ENCODE assay signal across 36 cellular contexts in the genomic region with DNA sequence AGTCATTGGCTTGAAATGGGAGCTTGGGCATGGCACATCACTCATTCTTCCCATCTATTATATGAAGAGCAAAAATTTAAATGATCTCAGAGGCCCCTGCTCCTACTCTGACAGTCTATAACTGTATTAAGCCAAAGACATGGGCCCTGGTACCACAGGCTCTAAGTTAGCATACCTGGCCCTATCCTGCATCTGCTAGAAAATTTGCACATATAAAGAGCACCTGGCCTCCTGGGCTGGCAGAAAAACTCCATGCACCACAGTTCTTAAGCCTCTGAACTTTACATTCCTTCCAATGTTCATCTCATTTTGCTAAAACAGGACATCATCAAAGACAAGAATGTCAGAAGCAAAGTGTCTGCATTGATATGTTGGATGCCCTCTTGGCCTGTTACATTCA.
"Had no signal": no experiment of that assay in that cellular context is flagged by ENCODE, and none has a peak within 500 bp of the region (broad histone marks: within the 10 kb centered on the region; RNA-seq: fewer than 3 reads in every experiment).

No MANE protein-coding gene starts in this region.

- H3K27me3 Mint-ChIP-seq: activated CD4-positive, alpha-beta memory T cell treated with anti-CD3 and anti-CD28 coated beads for 36 hours; activated CD4-positive, alpha-beta T cell treated with anti-CD3 and anti-CD28 coated beads for 36 hours; activated CD4-positive, alpha-beta T cell treated with anti-CD3 and anti-CD28 coated beads, Interleukin-2, amount 10 ng/mL, durations not matched to agents 24 days and 14 days; activated CD8-positive, alpha-beta memory T cell treated with anti-CD3 and anti-CD28 coated beads, Interleukin-2, amount 10 ng/mL, durations not matched to agents 7 days and 5 days; activated naive CD4-positive, alpha-beta T cell treated with anti-CD3 and anti-CD28 coated beads, Interleukin-2, amount 50 U/mL, for 24 hours; effector memory CD8-positive, alpha-beta T cell; T-helper 17 cell had no signal

- H3K27ac Mint-ChIP-seq: activated CD4-positive, alpha-beta memory T cell treated with anti-CD3 and anti-CD28 coated beads for 36 hours; activated CD4-positive, alpha-beta T cell treated with anti-CD3 and anti-CD28 coated beads for 36 hours; activated CD4-positive, alpha-beta T cell treated with anti-CD3 and anti-CD28 coated beads, Interleukin-2, amount 10 ng/mL, durations not matched to agents 24 days and 14 days; activated CD8-positive, alpha-beta memory T cell treated with anti-CD3 and anti-CD28 coated beads, Interleukin-2, amount 10 ng/mL, durations not matched to agents 7 days and 5 days; activated CD8-positive, alpha-beta T cell treated with anti-CD3 and anti-CD28 coated beads, Interleukin-2, amount 10 ng/mL, durations not matched to agents 7 days and 5 days; activated naive CD4-positive, alpha-beta T cell treated with anti-CD3 and anti-CD28 coated beads for 36 hours; activated naive CD4-positive, alpha-beta T cell treated with anti-CD3 and anti-CD28 coated beads, Interleukin-2, amount 50 U/mL, for 24 hours; activated naive CD8-positive, alpha-beta T cell treated with anti-CD3 and anti-CD28 coated beads for 36 hours; activated naive CD8-positive, alpha-beta T cell treated with anti-CD3 and anti-CD28 coated beads, Interleukin-2, amount 50 U/mL, for 24 hours; activated T-helper 1 cell treated with anti-CD3 and anti-CD28 coated beads, Interleukin-12 subunit alpha, Interleukin-12 subunit beta, Interleukin-2, Interleukin-4 antibody, amounts not matched to agents 30 ng/mL and 10 ng/mL and 1 ng/mL, durations not matched to agents 14 hours and 24 hours and 36 hours; activated T-helper 2 cell treated with anti-CD3 and anti-CD28 coated beads, Interferon-gamma antibody, Interleukin-2, Interleukin-4, amounts not matched to agents 10 μg/mL and 5 μg/mL and 100 μg/mL, durations not matched to agents 14 hours and 24 hours and 36 hours; effector memory CD8-positive, alpha-beta T cell; T-helper 17 cell; T-helper 2 cell treated with Interferon-gamma antibody and Interleukin-4, amounts not matched to agents 5 μg/mL and 100 μg/mL, for 36 hours had no signal

- H3K9me3 Mint-ChIP-seq: activated CD4-positive, alpha-beta memory T cell treated with anti-CD3 and anti-CD28 coated beads for 36 hours; activated CD4-positive, alpha-beta T cell treated with anti-CD3 and anti-CD28 coated beads, Interleukin-2, amount 10 ng/mL, durations not matched to agents 24 days and 14 days; activated naive CD4-positive, alpha-beta T cell treated with anti-CD3 and anti-CD28 coated beads for 36 hours; activated naive CD4-positive, alpha-beta T cell treated with anti-CD3 and anti-CD28 coated beads, Interleukin-2, amount 50 U/mL, for 24 hours; activated naive CD8-positive, alpha-beta T cell treated with anti-CD3 and anti-CD28 coated beads for 36 hours; activated naive CD8-positive, alpha-beta T cell treated with anti-CD3 and anti-CD28 coated beads, Interleukin-2, amount 50 U/mL, for 24 hours; activated T-helper 1 cell treated with anti-CD3 and anti-CD28 coated beads, Interleukin-12 subunit alpha, Interleukin-12 subunit beta, Interleukin-2, Interleukin-4 antibody, amounts not matched to agents 30 ng/mL and 10 ng/mL and 1 ng/mL, durations not matched to agents 14 hours and 24 hours and 36 hours; activated T-helper 2 cell treated with anti-CD3 and anti-CD28 coated beads, Interferon-gamma antibody, Interleukin-2, Interleukin-4, amounts not matched to agents 10 μg/mL and 5 μg/mL and 100 μg/mL, durations not matched to agents 14 hours and 24 hours and 36 hours; effector memory CD8-positive, alpha-beta T cell; T-helper 2 cell treated with Interferon-gamma antibody and Interleukin-4, amounts not matched to agents 5 μg/mL and 100 μg/mL, for 36 hours had no signal

- H3K36me3 Mint-ChIP-seq: activated CD4-positive, alpha-beta memory T cell treated with anti-CD3 and anti-CD28 coated beads for 36 hours; activated CD8-positive, alpha-beta memory T cell treated with anti-CD3 and anti-CD28 coated beads, Interleukin-2, amount 10 ng/mL, durations not matched to agents 7 days and 5 days; activated naive CD8-positive, alpha-beta T cell treated with anti-CD3 and anti-CD28 coated beads for 36 hours had no signal

- H3K4me1 Mint-ChIP-seq: activated CD8-positive, alpha-beta memory T cell treated with anti-CD3 and anti-CD28 coated beads, Interleukin-2, amount 10 ng/mL, durations not matched to agents 7 days and 5 days; activated naive CD8-positive, alpha-beta T cell treated with anti-CD3 and anti-CD28 coated beads for 36 hours; activated naive CD8-positive, alpha-beta T cell treated with anti-CD3 and anti-CD28 coated beads, Interleukin-2, amount 50 U/mL, for 24 hours had no signal

- H3K4me3 Mint-ChIP-seq: activated CD4-positive, alpha-beta memory T cell treated with anti-CD3 and anti-CD28 coated beads for 36 hours; activated CD4-positive, alpha-beta T cell treated with anti-CD3 and anti-CD28 coated beads for 36 hours; activated CD4-positive, alpha-beta T cell treated with anti-CD3 and anti-CD28 coated beads, Interleukin-2, amount 10 ng/mL, durations not matched to agents 24 days and 14 days; activated CD8-positive, alpha-beta memory T cell treated with anti-CD3 and anti-CD28 coated beads, Interleukin-2, amount 10 ng/mL, durations not matched to agents 7 days and 5 days; activated CD8-positive, alpha-beta T cell treated with anti-CD3 and anti-CD28 coated beads, Interleukin-2, amount 10 ng/mL, durations not matched to agents 7 days and 5 days; activated naive CD4-positive, alpha-beta T cell treated with anti-CD3 and anti-CD28 coated beads for 36 hours; activated naive CD4-positive, alpha-beta T cell treated with anti-CD3 and anti-CD28 coated beads, Interleukin-2, amount 50 U/mL, for 24 hours; activated naive CD8-positive, alpha-beta T cell treated with anti-CD3 and anti-CD28 coated beads for 36 hours; activated naive CD8-positive, alpha-beta T cell treated with anti-CD3 and anti-CD28 coated beads, Interleukin-2, amount 50 U/mL, for 24 hours; activated T-helper 1 cell treated with anti-CD3 and anti-CD28 coated beads, Interleukin-12 subunit alpha, Interleukin-12 subunit beta, Interleukin-2, Interleukin-4 antibody, amounts not matched to agents 30 ng/mL and 10 ng/mL and 1 ng/mL, durations not matched to agents 14 hours and 24 hours and 36 hours; effector memory CD8-positive, alpha-beta T cell; T-helper 17 cell; T-helper 2 cell treated with Interferon-gamma antibody and Interleukin-4, amounts not matched to agents 5 μg/mL and 100 μg/mL, for 36 hours had no signal

- FAIRE-seq: colon had no signal

- DNase-seq: activated CD4-positive, alpha-beta memory T cell treated with anti-CD3 and anti-CD28 coated beads for 36 hours; activated CD4-positive, alpha-beta T cell treated with anti-CD3 and anti-CD28 coated beads for 36 hours; activated CD4-positive, alpha-beta T cell treated with anti-CD3 and anti-CD28 coated beads, Interleukin-2, amount 10 ng/mL, durations not matched to agents 24 days and 14 days; activated CD4-positive, CD25-positive, alpha-beta regulatory T cell; activated CD4-positive, CD25-positive, alpha-beta regulatory T cell treated with anti-CD3 and anti-CD28 coated beads, Interleukin-2, amount 50 U/mL, for 72 hours; activated CD8-positive, alpha-beta memory T cell treated with anti-CD3 and anti-CD28 coated beads, Interleukin-2, amount 10 ng/mL, durations not matched to agents 7 days and 5 days; activated CD8-positive, alpha-beta memory T cell treated with anti-CD3 and anti-CD28 coated beads, Interleukin-2, amount 50 U/mL, for 4 hours; activated CD8-positive, alpha-beta T cell treated with anti-CD3 and anti-CD28 coated beads, Interleukin-2, amount 10 ng/mL, durations not matched to agents 7 days and 5 days; activated effector memory CD4-positive, alpha-beta T cell treated with anti-CD3 and anti-CD28 coated beads, Interleukin-2, amount 50 U/mL, for 16 hours; activated naive CD4-positive, alpha-beta T cell treated with anti-CD3 and anti-CD28 coated beads for 36 hours; activated naive CD8-positive, alpha-beta T cell treated with anti-CD3 and anti-CD28 coated beads for 36 hours; activated naive CD8-positive, alpha-beta T cell treated with anti-CD3 and anti-CD28 coated beads, Interleukin-2, amount 50 U/mL, for 24 hours; activated T-cell treated with anti-CD3 and anti-CD28 coated beads, Interleukin-2, amount 50 U/mL, for 1 hour; activated T-cell treated with anti-CD3 and anti-CD28 coated beads, Interleukin-2, amount 50 U/mL, for 48 hours; adrenal gland; amygdala; aorta; body of pancreas; caudate nucleus; cortex of kidney; dermis blood vessel endothelial cell; effector CD4-positive, alpha-beta T cell; effector memory CD8-positive, alpha-beta T cell; erythroblast; esophagus squamous epithelium; foreskin melanocyte; heart right ventricle; T-helper 17 cell; T1000; WERI-Rb-1 had no signal

- ATAC-seq: activated CD4-positive, alpha-beta T cell treated with anti-CD3 and anti-CD28 coated beads for 36 hours; activated CD8-positive, alpha-beta memory T cell treated with anti-CD3 and anti-CD28 coated beads, Interleukin-2, amount 10 ng/mL, durations not matched to agents 7 days and 5 days; activated CD8-positive, alpha-beta T cell treated with anti-CD3 and anti-CD28 coated beads, Interleukin-2, amount 10 ng/mL, durations not matched to agents 7 days and 5 days; activated naive CD8-positive, alpha-beta T cell treated with anti-CD3 and anti-CD28 coated beads, Interleukin-2, amount 50 U/mL, for 24 hours; body of pancreas; effector memory CD8-positive, alpha-beta T cell; gastroesophageal sphincter; heart right ventricle; T-helper 17 cell had no signal
